Comparison of ENCODE assay signal across 28 cellular contexts in genomic region chr6:24780206-24780605, GRCh38. TPM values are rescaled to one million over a fixed set of nuclear protein-coding genes. Genes with fewer than 3 reads are reported as not detected.
DNase-seq lines count a peak whose midpoint lies in the region; ATAC-seq and TF ChIP-seq lines count a peak whose summit lies in the region.
"Had no signal": no experiment of that assay in that cellular context is flagged by ENCODE, and none has a peak within 500 bp of the region (broad histone marks: within the 10 kb centered on the region; RNA-seq: fewer than 3 reads in every experiment).

No MANE protein-coding gene starts in this region.

- H3K9me3 ChIP-seq in T-helper 17 cell (ENCODE audit: control insufficient read depth, low read length, poor library complexity, severe bottlenecking) (no peaks in the 10 kb centered on the region), prostate gland (no peaks in the 10 kb centered on the region)
- H3K9me3 ChIP-seq: gastroesophageal sphincter, stomach had no signal

- H3K27ac ChIP-seq in prostate gland = peak overlapping the region; percentile 45
- H3K27ac ChIP-seq: gastroesophageal sphincter had no signal

- H3K4me1 Mint-ChIP-seq in T-helper 17 cell = peaks cover 25% of the 10 kb centered on the region

- H3K4me1 ChIP-seq in prostate gland (replicated peaks) = no peaks in the 10 kb centered on the region

- H3K4me3 ChIP-seq in GM06990 (replicated peaks; ENCODE audit: low read depth, low read length) (peak overlapping the region; percentile 16; the same call in 1 of the 2 replicates), prostate gland (no peak overlapping the region)
- H3K4me3 ChIP-seq: gastroesophageal sphincter had no signal

- H3K36me3 Mint-ChIP-seq in T-helper 17 cell (ENCODE audit: low read depth) = peaks cover 6% of the 10 kb centered on the region

- WGBS in prostate gland = 75% methylated on average over 4 of the region's 4 CpGs

- no peak overlapping the region for H3K4me3 Mint-ChIP-seq in T-helper 17 cell
- H3K4me3 Mint-ChIP-seq: activated B cell treated with CpG ODN at 0.5 μM for 24 hours; CD4-positive, alpha-beta memory T cell; natural killer cell treated with Interleukin-12 subunit alpha and Interleukin-12 subunit beta and Interleukin-15 and Interleukin-18, amount 100 ng/mL, for 72 hours; T-cell had no signal

- DNase-seq in GM06990 (ENCODE audit: extremely low read depth, insufficient read length) (no peak), T-helper 17 cell (no peak), glomerular visceral epithelial cell (ENCODE audit: extremely low spot score) (peak; percentile 49), prostate gland (ENCODE audit: low spot score) (no peak), NCI-H2227 treated with DMSO at 0.1 percent for 48 hours (lab: John Stamatoyannopoulos, UW) (no peak), DMS 273 treated with DMSO at 0.1 percent for 48 hours (lab: John Stamatoyannopoulos, UW) (no peak), ecto neural progenitor cell (ENCODE audit: low spot score) (no peak)
- DNase-seq: activated B cell treated with CpG ODN at 0.5 μM for 24 hours; activated CD4-positive, alpha-beta T cell treated with anti-CD3 and anti-CD28 coated beads, Interleukin-2, amount 50 U/mL, for 48 hours; activated gamma-delta T cell treated with Interleukin-2 at 50 U/mL for 16 hours; activated T-cell treated with anti-CD3 and anti-CD28 coated beads for 4 hours; amniotic stem cell; caudate nucleus; CD4-positive, alpha-beta memory T cell; erythroblast; left cardiac atrium; NCI-H187 treated with DMSO at 0.1 percent for 48 hours; NCI-H226; NCI-H82; OCI-M1; small intestine; stimulated activated CD4-positive, alpha-beta T cell treated with anti-CD3 and anti-CD28 coated beads, Interleukin-4, amount 100 ng/mL, for 1 hour; stomach; T-cell had no signal

- H3K27ac Mint-ChIP-seq in T-helper 17 cell = peak overlapping the region; percentile 14
- H3K27ac Mint-ChIP-seq: activated B cell treated with CpG ODN at 0.5 μM for 24 hours, T-cell had no signal

- H3K27me3 ChIP-seq in GM06990 (replicated peaks; ENCODE audit: control insufficient read depth, insufficient read depth, low read length) (no peaks in the 10 kb centered on the region), prostate gland (replicated peaks; ENCODE audit: insufficient read depth) (no peaks in the 10 kb centered on the region)
- H3K27me3 ChIP-seq: gastroesophageal sphincter, stomach had no signal

- ATAC-seq in T-helper 17 cell (no peak), HG03432 (IDR thresholded peaks at IDR 0.05; ENCODE audit: unreplicated experiment) (no peak)
- ATAC-seq: gastroesophageal sphincter; left cardiac atrium; natural killer cell treated with Interleukin-12 subunit alpha and Interleukin-12 subunit beta and Interleukin-15 and Interleukin-18, amount 100 ng/mL, for 72 hours; T-cell had no signal

- TF ChIP-seq POLR2A in prostate gland (IDR thresholded peaks at IDR 0.05) = no peak

- no peaks in the 10 kb centered on the region for H3K27me3 Mint-ChIP-seq in T-helper 17 cell
- H3K27me3 Mint-ChIP-seq: activated B cell treated with CpG ODN at 0.5 μM for 24 hours; CD4-positive, alpha-beta memory T cell; natural killer cell treated with Interleukin-12 subunit alpha and Interleukin-12 subunit beta and Interleukin-15 and Interleukin-18, amount 100 ng/mL, for 72 hours; T-cell had no signal

- H3K36me3 ChIP-seq in GM06990 (ENCODE audit: control insufficient read depth, insufficient read depth, low read length) (peaks cover 8% of the 10 kb centered on the region), prostate gland (no peaks in the 10 kb centered on the region)

- no peak for TF ChIP-seq CTCF in GM06990 (IDR thresholded peaks at IDR 0.05; ENCODE audit: insufficient read depth, low read length, poor library complexity, severe bottlenecking)
- no peak for TF ChIP-seq CTCF in prostate gland (IDR thresholded peaks at IDR 0.05)

- intact Hi-C loops in prostate gland (cut with DNase I) = no loop called here

RNA-seq across cellular contexts. Expression of gene GMNN, which starts 5.5 kb away (rescaled TPM):
- 10 to 100 TPM; 11.7 to 15.3 TPM for total RNA-seq in T-helper 17 cell
- 100 to 1,000 TPM in 1 of 2 donors, 1 to 10 TPM in 1; 9.0 to 129 TPM for total RNA-seq in prostate gland

RNA-seq across cellular contexts. Expression of gene ARMH2, which starts 18.5 kb away (rescaled TPM):
- 1 to 10 TPM; 1.1 to 2.7 TPM for total RNA-seq in T-helper 17 cell
- not detected for total RNA-seq in prostate gland
- total RNA-seq: left cardiac atrium, posterior vena cava, stomach had no signal
